8 cellular contexts compared by ENCODE assay signal in genomic region chr7:10412426-10413019, GRCh38.
DNase-seq lines count a peak whose midpoint lies in the region; ATAC-seq, FAIRE-seq and TF ChIP-seq lines count a peak whose summit lies in the region.

No MANE protein-coding gene starts in this region.

- no peak overlapping the region for H3K9ac ChIP-seq in HCT116 (ENCODE audit: low read length)
- no peak overlapping the region for H3K9ac ChIP-seq in SU-DHL-6 (ENCODE audit: low read length)

- intact Hi-C loops in HCT116 (cut with micrococcal nuclease), result loop anchor here (1.0 to 10.0 kb wide), 3 partner anchors 472 to 1975 kb away; no protein-coding TSS in a partner anchor

- 3 to 7% (median 5%) methylated on average over 3 of the region's 3 CpGs for WGBS in small intestine, 3 donors
- WGBS in suprapubic skin, result 2% methylated on average over 3 of the region's 3 CpGs

- TF ChIP-seq CTCF in 22Rv1 (IDR thresholded peaks at IDR 0.05) (peak; percentile 94), HCT116 (IDR thresholded peaks at IDR 0.05 in 2 of 3, conservative IDR thresholded peaks at IDR 0.05 in 1 of 3; ENCODE audit: borderline replicate concordance in 1 of 3, insufficient read depth in 1 of 3, low read depth in 2 of 3, low read length in 2 of 3) (peak; percentile 20 to 54 (median 51); a peak in 4 of 6 replicates), SU-DHL-6 (IDR thresholded peaks at IDR 0.05; ENCODE audit: insufficient read depth, low read length, poor library complexity, severe bottlenecking) (peak; percentile 71), fibroblast of villous mesenchyme (IDR thresholded peaks at IDR 0.05; ENCODE audit: insufficient read depth, low read depth, low read length) (peak; percentile 55), suprapubic skin (IDR thresholded peaks at IDR 0.05) (peak in 1 of 2 donors; percentile 51)

- H3K4me3 ChIP-seq in HCT116 (replicated peaks in 1 of 2; ENCODE audit: low read depth in 1 of 2, low read length in 2 of 2), result no peak overlapping the region
- no peak overlapping the region for H3K4me3 ChIP-seq in SU-DHL-6 (ENCODE audit: insufficient read depth, low read length, poor library complexity, severe bottlenecking)
- no peak overlapping the region for H3K4me3 ChIP-seq in fibroblast of villous mesenchyme (ENCODE audit: low read depth, low read length)
- no peak overlapping the region for H3K4me3 ChIP-seq in small intestine (ENCODE audit: low read depth in 1 of 2, low read length in 2 of 2)
- H3K4me3 ChIP-seq in suprapubic skin, result no peak overlapping the region

- H3K36me3 ChIP-seq in HCT116 (ENCODE audit: control insufficient read depth in 1 of 2, insufficient read depth in 2 of 2, low read length in 2 of 2) (no peaks in the 10 kb centered on the region), SU-DHL-6 (ENCODE audit: low read length) (no peaks in the 10 kb centered on the region), small intestine (ENCODE audit: control insufficient read depth in 2 of 2, insufficient read depth in 2 of 2, low read length in 2 of 2) (no peaks in the 10 kb centered on the region), suprapubic skin (no peaks in the 10 kb centered on the region)

- H3K27me3 ChIP-seq in HCT116 (ENCODE audit: insufficient read depth, low read length) (no peaks in the 10 kb centered on the region), SU-DHL-6 (ENCODE audit: low read length) (0 out of 2 replicates have a peak, but pooled peaks cover 3% of the 10 kb centered on the region), small intestine (ENCODE audit: control insufficient read depth in 2 of 2, insufficient read depth in 2 of 2, low read length in 2 of 2) (no peaks in the 10 kb centered on the region), suprapubic skin (no peaks in the 10 kb centered on the region)

- no peaks in the 10 kb centered on the region for H4K20me1 ChIP-seq in HCT116 (ENCODE audit: insufficient read depth)
- H4K20me1 ChIP-seq in SU-DHL-6 (ENCODE audit: low read depth, low read length), result no peaks in the 10 kb centered on the region

- POLR2A ChIA-PET in HCT116 (lab: Charles Lee), result no interaction called here

- no peak for TF ChIP-seq EP300 in suprapubic skin (IDR thresholded peaks at IDR 0.05)

- H3K79me2 ChIP-seq in HCT116 (ENCODE audit: insufficient read depth, low read length) (no peaks in the 10 kb centered on the region), SU-DHL-6 (ENCODE audit: insufficient read depth, low read length) (no peaks in the 10 kb centered on the region)

- in situ Hi-C loops in G401 (cut with HindIII; ENCODE audit: low sequenced_read_pairs), result no loop called here

- H3K27ac ChIP-seq in 22Rv1 (no peak overlapping the region), HCT116 (ENCODE audit: low read depth, low read length) (no peak overlapping the region), SU-DHL-6 (ENCODE audit: low read depth, low read length) (no peak overlapping the region), small intestine (ENCODE audit: low read depth in 1 of 2, low read length in 1 of 2) (no peak overlapping the region), suprapubic skin (no peak overlapping the region)

- CTCF ChIA-PET in HCT116 (lab: Charles Lee), result interaction anchor here (0.6 to 1.4 kb wide), 9 partner anchors 10 to 1497 kb away, joined by 3 to 5 read pairs (median 3); no protein-coding TSS in a partner anchor

- H3K4me2 ChIP-seq in HCT116 (ENCODE audit: low read length) (no peak overlapping the region), SU-DHL-6 (ENCODE audit: low read depth, low read length, poor library complexity, severe bottlenecking) (no peak overlapping the region)

- RAD21 ChIA-PET in HCT116 (lab: Charles Lee; ENCODE audit: low non-redundant PET in 1 of 2, low total read pairs in 2 of 2, uncharacterized antibody in 2 of 2, unreplicated experiment in 2 of 2), result no interaction called here

- H2AFZ ChIP-seq in HCT116 (ENCODE audit: low read depth, low read length, poor library complexity, severe bottlenecking) (no peak overlapping the region), SU-DHL-6 (ENCODE audit: low read depth, low read length, severe bottlenecking) (no peak overlapping the region)

- DNase-seq in G401 (ENCODE audit: low spot score), result peak; percentile 47
- peak; percentile 16 for DNase-seq in HCT116 (ENCODE audit: low read depth, low spot score)
- DNase-seq in M059J (ENCODE audit: low read depth), result peak; percentile 14
- DNase-seq in fibroblast of villous mesenchyme (ENCODE audit: low read depth), result peak; percentile 5
- peak; percentile 31 for DNase-seq in small intestine
- no peak for DNase-seq in suprapubic skin (ENCODE audit: low spot score in 2 of 2)

- TF ChIP-seq RAD21 in HCT116 (IDR thresholded peaks at IDR 0.05; ENCODE audit: low read depth), result peak; percentile 53

- H3F3A ChIP-seq in SU-DHL-6 (ENCODE audit: insufficient read depth), result no peaks in the 10 kb centered on the region

- no TSS peak for BruUV-seq in HCT116 (replicated peaks; lab: Mats Ljungman, UMichigan)

- H3K4me1 ChIP-seq in HCT116 (ENCODE audit: control insufficient read depth in 1 of 2, insufficient read depth in 2 of 2, low read length in 2 of 2), result no peaks in the 10 kb centered on the region
- H3K4me1 ChIP-seq in small intestine (ENCODE audit: control insufficient read depth in 2 of 2, insufficient read depth in 1 of 2, low read depth in 1 of 2, low read length in 1 of 2), result no peaks in the 10 kb centered on the region
- no peaks in the 10 kb centered on the region for H3K4me1 ChIP-seq in suprapubic skin

- H3K9me3 ChIP-seq in HCT116 (ENCODE audit: control insufficient read depth in 1 of 2, insufficient read depth in 1 of 2, low read depth in 1 of 2, low read length in 2 of 2), result no peaks in the 10 kb centered on the region
- H3K9me3 ChIP-seq in SU-DHL-6 (ENCODE audit: insufficient read depth, low read length), result no peaks in the 10 kb centered on the region
- no peaks in the 10 kb centered on the region for H3K9me3 ChIP-seq in small intestine (ENCODE audit: control insufficient read depth, low read depth)
- H3K9me3 ChIP-seq in suprapubic skin, result no peaks in the 10 kb centered on the region

- peak; percentile 49 for FAIRE-seq in small intestine (lab: Jason Lieb, UNC)

- TF ChIP-seq POLR2A in HCT116 (IDR thresholded peaks at IDR 0.05; ENCODE audit: borderline replicate concordance, extremely low read depth, insufficient read depth, insufficient read length) (no peak), suprapubic skin (IDR thresholded peaks at IDR 0.05) (no peak)

- H3K9me2 ChIP-seq in HCT116 (ENCODE audit: insufficient read depth) (no peaks in the 10 kb centered on the region), SU-DHL-6 (replicated peaks; ENCODE audit: insufficient read depth, low read length) (no peaks in the 10 kb centered on the region)

- peak; percentile 54; the same call in 1 of the 2 replicates for ATAC-seq in HCT116

TF ChIP-seq in HCT116, 20 proteins besides CTCF, POLR2A, EP300 and RAD21:
- TF ChIP-seq TCF7L2 (IDR thresholded peaks at IDR 0.05; ENCODE audit: borderline replicate concordance, extremely low read depth, insufficient read depth, insufficient read length) (no peak), ATF3 (IDR thresholded peaks at IDR 0.05) (no peak), JUND (IDR thresholded peaks at IDR 0.05) (no peak), REST (IDR thresholded peaks at IDR 0.05; ENCODE audit: low read depth) (no peak)

Comparison
In these comparisons a context has a peak if more than half of its experiments do, and no peak if none do; other contexts are left out.
1. DNase-seq: peak in G401 (single experiment), HCT116 (single experiment), M059J (single experiment), fibroblast of villous mesenchyme (single experiment) and small intestine (single experiment); none in suprapubic skin (0 of 2).